ENCODE assay signal across 8 cellular contexts in genomic region chr19:32345261-32346207, GRCh38.
DNase-seq lines count a peak whose midpoint lies in the region; ATAC-seq and TF ChIP-seq lines count a peak whose summit lies in the region.

ZNF507 (plus strand) TSS chr19:32345610; CDS start chr19:32352831, 7,221 bp downstream.

- H3K4me3 ChIP-seq in astrocyte of the cerebellum (ENCODE audit: low read depth, low read length) (peak within 1 kb of the TSS; percentile 67), retinal pigment epithelial cell (ENCODE audit: low read length) (peak within 1 kb of the TSS; percentile 93)

- ATAC-seq in GM18508 (IDR thresholded peaks at IDR 0.05; ENCODE audit: insufficient read depth, unreplicated experiment) (peak; percentile 39), HG02884 (IDR thresholded peaks at IDR 0.05; ENCODE audit: unreplicated experiment) (peak; percentile 87)

- TF ChIP-seq CTCF in astrocyte of the cerebellum (IDR thresholded peaks at IDR 0.05; ENCODE audit: low read depth, low read length, missing control alignments) (no peak), retinal pigment epithelial cell (conservative IDR thresholded peaks at IDR 0.05; ENCODE audit: low read depth, low read length) (no peak)

- in situ Hi-C loops in astrocyte of the cerebellum (cut with HindIII; ENCODE audit: low sequenced_read_pairs): no loop called here

- DNase-seq in NCI-H187 (lab: John Stamatoyannopoulos, UW) (peak; percentile 83 to 86), T-helper 9 cell (peak; percentile 74), astrocyte of the cerebellum (ENCODE audit: low read depth) (peak; percentile 27), hippocampal formation (lab: John Stamatoyannopoulos, UW) (peak; percentile 49 to 73), retinal pigment epithelial cell (ENCODE audit: low read depth) (no peak), AML-193 (lab: John Stamatoyannopoulos, UW) (no peak)

Comparison
In these comparisons a context has a peak if more than half of its experiments do, and no peak if none do; other contexts are left out.
1. DNase-seq: peak in NCI-H187 (2 of 2), T-helper 9 cell (single experiment), astrocyte of the cerebellum (single experiment) and hippocampal formation (2 of 2); none in retinal pigment epithelial cell (single experiment) and AML-193 (0 of 2).